Comparison of ENCODE assay signal across 10 cellular contexts in the genomic region with DNA sequence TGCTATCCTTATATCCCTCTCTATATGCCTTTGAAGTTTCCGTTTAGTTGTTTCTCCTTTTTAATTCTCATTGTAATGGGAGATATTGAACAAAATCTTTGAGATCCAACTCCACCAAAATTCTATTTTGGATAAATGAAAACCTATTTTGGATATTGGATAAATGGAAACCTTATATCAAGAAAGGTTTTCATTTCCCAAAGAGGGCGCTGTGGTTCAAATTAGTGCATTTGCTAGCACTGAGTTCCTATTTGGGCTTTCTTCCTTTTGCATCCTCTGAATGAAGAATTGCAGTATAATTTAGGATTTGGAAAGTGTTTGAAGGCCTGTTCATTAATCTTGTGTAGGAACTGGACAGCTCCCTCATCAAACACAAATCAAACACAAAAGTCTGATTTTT.
A peak's percentile ranks its signal among the peaks of the same experiment; 100 is the strongest.
DNase-seq lines count a peak whose midpoint lies in the region; ATAC-seq and TF ChIP-seq lines count a peak whose summit lies in the region.
"Had no signal": no experiment of that assay in that cellular context is flagged by ENCODE, and none has a peak within 500 bp of the region (broad histone marks: within the 10 kb centered on the region; RNA-seq: fewer than 3 reads in every experiment).

No MANE protein-coding gene starts in this region.

- intact Hi-C loops in heart right ventricle (cut with DNase I) (no loop called here), left cardiac atrium (cut with DNase I) (no loop called here), OCI-LY7 (cut with micrococcal nuclease; ENCODE audit: unreplicated experiment) (no loop called here)

- POLR2A ChIA-PET in OCI-LY7 (lab: Charles Lee) = no interaction called here

- peak in 5 of 9 donors; percentile 11 to 40 (median 32) for TF ChIP-seq CTCF in heart right ventricle (IDR thresholded peaks at IDR 0.05)
- TF ChIP-seq CTCF in OCI-LY7 (conservative IDR thresholded peaks at IDR 0.05; ENCODE audit: low read length) = peak; percentile 82

- no peak overlapping the region for H2AFZ ChIP-seq in OCI-LY7 (ENCODE audit: low read length)

- H3K36me3 ChIP-seq in heart right ventricle (no peaks in the 10 kb centered on the region), OCI-LY7 (ENCODE audit: insufficient read depth, low read length) (no peaks in the 10 kb centered on the region)
- H3K36me3 ChIP-seq: gastrocnemius medialis had no signal

- no TSS peak for BruUV-seq in OCI-LY7 (replicated peaks; lab: Mats Ljungman, UMichigan)

- no peaks in the 10 kb centered on the region for H3K27me3 ChIP-seq in heart right ventricle
- H3K27me3 ChIP-seq: gastrocnemius medialis had no signal

- CTCF ChIA-PET in OCI-LY7 (lab: Charles Lee; ENCODE audit: unreplicated experiment) = no interaction called here

- no peak overlapping the region for H3K4me2 ChIP-seq in OCI-LY7 (ENCODE audit: low read length)

- H3K36me3 Mint-ChIP-seq in stimulated activated effector memory CD8-positive, alpha-beta T cell treated with anti-CD3 and anti-CD28 coated beads, Interleukin-12 subunit alpha, Interleukin-12 subunit beta, amount 100 ng/mL, for 72 hours = no peaks in the 10 kb centered on the region

- no peaks in the 10 kb centered on the region for H3K9me2 ChIP-seq in OCI-LY7 (ENCODE audit: insufficient read depth, low read length)

- no peak overlapping the region for H3K4me3 Mint-ChIP-seq in stimulated activated effector memory CD8-positive, alpha-beta T cell treated with anti-CD3 and anti-CD28 coated beads, Interleukin-12 subunit alpha, Interleukin-12 subunit beta, amount 100 ng/mL, for 72 hours

- H3K27ac ChIP-seq in heart right ventricle (no peak overlapping the region), OCI-LY7 (ENCODE audit: low read depth, low read length, poor library complexity, severe bottlenecking) (no peak overlapping the region)
- H3K27ac ChIP-seq: gastrocnemius medialis had no signal

- no peaks in the 10 kb centered on the region for H4K20me1 ChIP-seq in OCI-LY7 (ENCODE audit: insufficient read depth, low read length)

- no peaks in the 10 kb centered on the region for H3K4me1 ChIP-seq in heart right ventricle
- no peaks in the 10 kb centered on the region for H3K4me1 ChIP-seq in OCI-LY7 (ENCODE audit: insufficient read depth, low read length, poor library complexity, severe bottlenecking)
- H3K4me1 ChIP-seq: gastrocnemius medialis had no signal

- H3K9me3 Mint-ChIP-seq in stimulated activated effector memory CD8-positive, alpha-beta T cell treated with anti-CD3 and anti-CD28 coated beads, Interleukin-12 subunit alpha, Interleukin-12 subunit beta, amount 100 ng/mL, for 72 hours = no peaks in the 10 kb centered on the region

- H3K4me3 ChIP-seq in heart right ventricle (no peak overlapping the region), OCI-LY7 (ENCODE audit: low read depth, low read length, poor library complexity, severe bottlenecking) (no peak overlapping the region)
- H3K4me3 ChIP-seq: gastrocnemius medialis had no signal

- ATAC-seq in heart right ventricle (no peak), left cardiac atrium (no peak), HG03520 (IDR thresholded peaks at IDR 0.05; ENCODE audit: unreplicated experiment) (no peak)
- no peak for ATAC-seq in stimulated activated effector memory CD8-positive, alpha-beta T cell treated with anti-CD3 and anti-CD28 coated beads, Interleukin-12 subunit alpha, Interleukin-12 subunit beta, amount 100 ng/mL, for 72 hours
- ATAC-seq: gastrocnemius medialis had no signal

- DNase-seq in heart right ventricle = no peak
- no peak for DNase-seq in left cardiac atrium
- DNase-seq in OCI-LY7 (ENCODE audit: low spot score) = peak; percentile 43
- DNase-seq in fibroblast of gingiva (ENCODE audit: low read depth) = peak; percentile 31
- no peak for DNase-seq in GDM1 (lab: John Stamatoyannopoulos, UW)
- DNase-seq in stimulated activated naive CD4-positive, alpha-beta T cell treated with Interleukin-2 at 50 U/mL for 16 hours (lab: John Stamatoyannopoulos, UW) = no peak
- DNase-seq in stimulated activated effector memory CD8-positive, alpha-beta T cell treated with anti-CD3 and anti-CD28 coated beads, Interleukin-12 subunit alpha, Interleukin-12 subunit beta, amount 100 ng/mL, for 72 hours (ENCODE audit: low spot score in 2 of 2) = no peak
- DNase-seq: activated CD4-positive, alpha-beta T cell treated with anti-CD3 and anti-CD28 coated beads, Interleukin-2, amount 50 U/mL, for 4 hours; gastrocnemius medialis had no signal

- H3K9me3 ChIP-seq in heart right ventricle (peaks cover 0 to 6% (median 0%) of the 10 kb centered on the region in 11 donors), OCI-LY7 (ENCODE audit: low read length) (no peaks in the 10 kb centered on the region)
- H3K9me3 ChIP-seq: gastrocnemius medialis had no signal

- WGBS in heart right ventricle, 2 donors = 35 to 38% methylated on average over 2 of the region's 2 CpGs

- H3K27ac Mint-ChIP-seq in stimulated activated effector memory CD8-positive, alpha-beta T cell treated with anti-CD3 and anti-CD28 coated beads, Interleukin-12 subunit alpha, Interleukin-12 subunit beta, amount 100 ng/mL, for 72 hours = no peak overlapping the region

- no peaks in the 10 kb centered on the region for H3K79me2 ChIP-seq in OCI-LY7 (ENCODE audit: insufficient read depth, low read depth, low read length)

- H3K4me1 Mint-ChIP-seq in stimulated activated effector memory CD8-positive, alpha-beta T cell treated with anti-CD3 and anti-CD28 coated beads, Interleukin-12 subunit alpha, Interleukin-12 subunit beta, amount 100 ng/mL, for 72 hours = no peaks in the 10 kb centered on the region

Comparison
In these comparisons a context has a peak if more than half of its experiments do, and no peak if none do; other contexts are left out.
1. DNase-seq: peak in OCI-LY7 (single experiment) and fibroblast of gingiva (single experiment); none in heart right ventricle (0 of 2), left cardiac atrium (single experiment), GDM1 (single experiment), stimulated activated naive CD4-positive, alpha-beta T cell treated with Interleukin-2 at 50 U/mL for 16 hours (single experiment) and stimulated activated effector memory CD8-positive, alpha-beta T cell treated with anti-CD3 and anti-CD28 coated beads, Interleukin-12 subunit alpha, Interleukin-12 subunit beta, amount 100 ng/mL, for 72 hours (0 of 2).